ENCODE assay signal across 15 cellular contexts in the genomic region with DNA sequence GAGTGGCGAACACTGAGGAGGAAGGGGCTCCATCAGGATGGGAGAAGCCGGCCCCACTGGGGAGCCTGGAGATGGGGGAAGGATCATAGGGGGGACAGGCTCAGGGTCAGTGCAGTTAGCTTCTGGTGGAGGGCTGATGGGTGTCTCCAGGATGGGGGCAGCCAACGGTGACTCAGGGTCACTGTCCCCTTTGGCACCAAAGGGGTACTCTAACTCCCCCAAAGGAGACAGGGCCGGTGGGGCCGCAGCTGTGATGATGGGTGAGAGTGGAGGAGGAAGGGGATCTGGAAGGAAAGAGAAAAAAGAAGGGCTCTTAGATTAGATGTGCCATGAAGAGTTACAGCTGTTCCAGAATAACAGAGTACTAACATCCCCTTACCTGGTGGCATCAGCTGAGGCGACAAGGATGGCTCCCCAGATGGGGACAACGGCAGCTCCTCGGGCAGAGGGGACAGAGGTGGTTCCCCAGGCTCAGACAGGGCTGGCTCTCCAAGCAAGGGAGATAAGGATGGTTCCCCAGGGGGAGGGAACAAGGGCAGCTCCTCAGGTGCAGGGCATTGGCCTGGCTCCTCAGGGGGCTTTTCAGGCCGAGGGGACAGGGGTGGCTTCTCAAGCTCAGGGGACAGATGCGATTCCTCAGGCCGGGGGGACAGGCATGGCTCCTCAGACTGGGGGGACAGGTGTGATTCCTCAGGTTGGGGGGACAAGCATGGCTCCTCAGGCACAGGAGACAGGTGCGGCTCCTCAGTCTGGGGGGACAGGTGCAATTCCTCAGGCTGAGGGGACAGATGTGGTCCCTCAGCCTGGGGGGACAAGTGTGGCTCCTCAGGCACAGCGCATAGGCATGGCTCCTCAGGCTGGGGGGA. TPM values are rescaled to one million over a fixed set of nuclear protein-coding genes. Genes with fewer than 3 reads are reported as not detected.
"Had no signal": no experiment of that assay in that cellular context is flagged by ENCODE, and none has a peak within 500 bp of the region (broad histone marks: within the 10 kb centered on the region; RNA-seq: fewer than 3 reads in every experiment).

No MANE protein-coding gene starts in this region.

- H3K27me3 ChIP-seq: stomach had no signal

- DNase-seq: activated CD4-positive, alpha-beta T cell treated with anti-CD3 and anti-CD28 coated beads for 1 hour; activated CD8-positive, alpha-beta memory T cell treated with anti-CD3 and anti-CD28 coated beads for 24 hours; activated T-cell treated with anti-CD3 and anti-CD28 coated beads, Interleukin-2, amount 50 U/mL, for 72 hours; foreskin melanocyte; glutamatergic neuron; hippocampal formation; left colon; occipital lobe; stimulated activated CD4-positive, alpha-beta T cell treated with anti-CD3 and anti-CD28 coated beads, Interleukin-15, amount 100 ng/mL, for 24 hours; stimulated activated CD4-positive, alpha-beta T cell treated with anti-CD3 and anti-CD28 coated beads, Interleukin-2, amount 100 ng/mL, for 48 hours; stomach; T-helper 2 cell; WERI-Rb-1 had no signal

- H3K9me3 ChIP-seq: stomach had no signal

- FAIRE-seq: islet of Langerhans had no signal

- H3K4me3 ChIP-seq: lung, stomach had no signal

- ATAC-seq: activated T-cell treated with anti-CD3 and anti-CD28 coated beads, Interleukin-2, amount 50 U/mL, for 72 hours; left colon had no signal

- H3K27ac ChIP-seq: stomach, WERI-Rb-1 had no signal

RNA-seq across cellular contexts. Expression of a gene that starts 19.0 kb away (rescaled TPM):
- total RNA-seq: left colon, stomach had no signal
